15 cellular contexts compared by ENCODE assay signal in the genomic region with DNA sequence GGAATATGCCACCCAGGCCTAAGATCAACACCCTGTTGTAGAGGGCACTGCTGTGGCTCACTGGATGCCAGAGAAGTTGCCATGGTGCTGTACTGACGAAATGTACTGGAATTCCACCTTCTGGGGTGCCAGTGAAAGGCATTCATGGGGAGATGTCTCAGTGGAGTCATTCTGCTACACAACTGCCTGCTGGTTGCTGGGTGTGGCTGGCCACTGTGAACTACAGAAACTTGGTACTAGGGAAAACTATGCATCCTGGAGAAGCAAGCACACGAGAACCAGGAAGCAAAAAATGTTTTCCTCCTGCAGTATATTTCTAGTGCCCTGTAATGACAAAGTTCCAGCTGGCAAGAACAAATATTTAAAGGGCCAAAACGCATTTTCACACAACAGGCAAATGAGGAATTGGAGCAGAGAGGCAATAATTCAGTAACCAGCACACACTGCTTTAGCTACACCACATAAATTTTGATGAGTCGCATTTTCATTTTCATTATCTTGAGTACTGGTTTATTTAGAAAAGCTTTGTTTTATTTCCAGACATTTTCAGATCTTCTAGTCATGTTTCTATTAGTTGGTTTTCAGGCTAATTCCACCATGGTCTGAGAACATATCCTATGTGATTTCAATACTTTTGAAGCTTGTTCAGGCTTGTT. TPM values are rescaled to one million over a fixed set of nuclear protein-coding genes. Genes with fewer than 3 reads are reported as not detected.
DNase-seq lines count a peak whose midpoint lies in the region; ATAC-seq and TF ChIP-seq lines count a peak whose summit lies in the region.
"Had no signal": no experiment of that assay in that cellular context is flagged by ENCODE, and none has a peak within 500 bp of the region (broad histone marks: within the 10 kb centered on the region; RNA-seq: fewer than 3 reads in every experiment).

No MANE protein-coding gene starts in this region.

- no peak overlapping the region for H3K4me3 ChIP-seq in colonic mucosa
- H3K4me3 ChIP-seq: BLaER1 treated with 17β-estradiol and CSF1 and Interleukin-3, amounts not matched to agents 10 nM and 100 nM; breast epithelium; tibial nerve had no signal

- peak overlapping the region; percentile 10 for H3K27ac ChIP-seq in colonic mucosa
- H3K27ac ChIP-seq: BLaER1 treated with 17β-estradiol and CSF1 and Interleukin-3, amounts not matched to agents 10 nM and 100 nM; breast epithelium; tibial nerve had no signal

- ATAC-seq in HG03521 (IDR thresholded peaks at IDR 0.05; ENCODE audit: unreplicated experiment) (no peak), HG02798 (IDR thresholded peaks at IDR 0.05; ENCODE audit: poor library complexity, unreplicated experiment) (no peak)

- H3K27me3 ChIP-seq in colonic mucosa = no peaks in the 10 kb centered on the region
- H3K27me3 ChIP-seq: BLaER1 treated with 17β-estradiol and CSF1 and Interleukin-3, amounts not matched to agents 10 nM and 100 nM; breast epithelium; tibial nerve had no signal

- no peaks in the 10 kb centered on the region for H3K4me1 ChIP-seq in colonic mucosa
- H3K4me1 ChIP-seq: breast epithelium, tibial nerve had no signal

- H3K9ac ChIP-seq in colonic mucosa (ENCODE audit: low read depth in 2 of 2, low read length in 2 of 2) = peak overlapping the region in 1 of 2 donors; percentile 5
- H3K9ac ChIP-seq: BLaER1 treated with 17β-estradiol and CSF1 and Interleukin-3, amounts not matched to agents 10 nM and 100 nM had no signal

- H3K36me3 ChIP-seq in colonic mucosa = no peaks in the 10 kb centered on the region
- H3K36me3 ChIP-seq: BLaER1 treated with 17β-estradiol and CSF1 and Interleukin-3, amounts not matched to agents 10 nM and 100 nM; breast epithelium; tibial nerve had no signal

- DNase-seq in EH (ENCODE audit: low read depth) (peak; percentile 6), NCI-H226 (peak; percentile 72), colonic mucosa (peak; percentile 62), renal cortical epithelial cell (ENCODE audit: low read depth) (peak; percentile 51), NCI-H526 treated with DMSO at 0.1 percent for 48 hours (lab: John Stamatoyannopoulos, UW) (no peak), putamen (ENCODE audit: low spot score) (no peak)
- DNase-seq: activated B cell treated with CpG ODN at 0.5 μM for 24 hours; activated naive CD4-positive, alpha-beta T cell treated with anti-CD3 and anti-CD28 coated beads for 36 hours; H9; SW 1271 had no signal

- intact Hi-C loops in colonic mucosa (cut with DNase I) = no loop called here

- TF ChIP-seq CTCF in colonic mucosa (IDR thresholded peaks at IDR 0.05) = no peak

- H3K9me3 ChIP-seq in colonic mucosa = no peaks in the 10 kb centered on the region

RNA-seq across cellular contexts. Expression of a gene that starts 18.3 kb away (rescaled TPM):
- total RNA-seq in colonic mucosa = 10 to 100 TPM; 10.6 to 15.4 TPM
- 4.7 and 17.4 TPM in 2 replicates for total RNA-seq in renal cortical epithelial cell

Comparison
In these comparisons a context has a peak if more than half of its experiments do, and no peak if none do; other contexts are left out.
1. DNase-seq: peak in EH (single experiment), NCI-H226 (single experiment), colonic mucosa (single experiment) and renal cortical epithelial cell (single experiment); none in NCI-H526 treated with DMSO at 0.1 percent for 48 hours (single experiment) and putamen (single experiment).